ENCODE assay signal across 8 cellular contexts in the genomic region with DNA sequence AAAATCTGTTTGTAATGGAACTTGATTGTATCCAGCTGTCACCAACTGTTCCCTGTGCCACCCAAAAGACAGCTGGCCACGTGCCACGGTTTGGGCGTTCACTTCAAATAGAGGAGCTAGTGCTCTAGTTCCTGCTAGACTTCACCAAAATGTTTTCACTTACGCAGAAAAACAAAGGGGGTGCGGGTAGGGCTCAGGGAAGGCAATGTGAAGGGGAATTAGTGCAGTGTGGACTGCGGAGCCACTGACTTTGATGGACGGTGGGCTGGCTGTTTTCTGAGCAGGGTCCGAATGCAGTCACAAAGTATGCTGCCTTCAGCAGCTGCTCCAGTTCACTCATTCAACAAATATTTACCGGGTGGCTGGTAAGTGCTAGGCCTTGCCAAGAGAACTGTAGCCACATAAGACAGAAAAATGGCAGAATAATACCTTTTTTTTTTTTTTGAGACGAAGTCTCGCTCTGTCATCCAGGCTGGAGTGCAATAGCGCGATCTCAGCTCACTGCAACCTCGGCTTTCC. TPM values are rescaled to one million over a fixed set of nuclear protein-coding genes. Genes with fewer than 3 reads are reported as not detected.
DNase-seq lines count a peak whose midpoint lies in the region; ATAC-seq lines count a peak whose summit lies in the region.

No MANE protein-coding gene starts in this region.

- peaks cover 22% of the 10 kb centered on the region for H3K36me3 Mint-ChIP-seq in activated naive CD4-positive, alpha-beta T cell treated with anti-CD3 and anti-CD28 coated beads, Interleukin-2, amount 50 U/mL, for 24 hours
- H3K36me3 Mint-ChIP-seq in immature natural killer cell: peaks cover 0 to 21% (median 7%) of the 10 kb centered on the region in 3 donors
- H3K36me3 Mint-ChIP-seq in stimulated activated naive B cell treated with anti-CD40 and anti-IgM and Interleukin-4, amounts not matched to agents 10 μg/mL and 1 μg/mL and 100 μg/mL, for 72 hours: peaks cover 36 to 41% of the 10 kb centered on the region in 2 donors

- no peaks in the 10 kb centered on the region for H3K27me3 ChIP-seq in thymus (ENCODE audit: control insufficient read depth, insufficient read depth)

- peaks cover 20% of the 10 kb centered on the region for H3K36me3 ChIP-seq in thymus (ENCODE audit: control insufficient read depth, insufficient read depth)

- H3K4me1 ChIP-seq in thymus (ENCODE audit: control insufficient read depth, insufficient read depth, low read length): no peaks in the 10 kb centered on the region

- H3K4me3 ChIP-seq in thymus (ENCODE audit: low read length): no peak overlapping the region

- H3K9me3 ChIP-seq in thymus (ENCODE audit: control insufficient read depth): no peaks in the 10 kb centered on the region

- no peaks in the 10 kb centered on the region for H3K27me3 Mint-ChIP-seq in activated naive CD4-positive, alpha-beta T cell treated with anti-CD3 and anti-CD28 coated beads, Interleukin-2, amount 50 U/mL, for 24 hours
- peaks cover 8 to 29% (median 14%) of the 10 kb centered on the region in 3 donors for H3K27me3 Mint-ChIP-seq in immature natural killer cell (ENCODE audit: low read depth in 3 of 3)
- H3K27me3 Mint-ChIP-seq in stimulated activated naive B cell treated with anti-CD40 and anti-IgM and Interleukin-4, amounts not matched to agents 10 μg/mL and 1 μg/mL and 100 μg/mL, for 72 hours: no peaks in the 10 kb centered on the region

- peak overlapping the region; percentile 92 for H3K27ac Mint-ChIP-seq in activated naive CD4-positive, alpha-beta T cell treated with anti-CD3 and anti-CD28 coated beads, Interleukin-2, amount 50 U/mL, for 24 hours
- peak overlapping the region; percentile 91 to 98 (median 96) for H3K27ac Mint-ChIP-seq in immature natural killer cell
- no peak overlapping the region for H3K27ac Mint-ChIP-seq in stimulated activated naive B cell treated with anti-CD40 and anti-IgM and Interleukin-4, amounts not matched to agents 10 μg/mL and 1 μg/mL and 100 μg/mL, for 72 hours

- no peaks in the 10 kb centered on the region for H3K9me3 Mint-ChIP-seq in activated naive CD4-positive, alpha-beta T cell treated with anti-CD3 and anti-CD28 coated beads, Interleukin-2, amount 50 U/mL, for 24 hours
- H3K9me3 Mint-ChIP-seq in immature natural killer cell: peaks cover 0 to 2% (median 0%) of the 10 kb centered on the region in 6 donors
- H3K9me3 Mint-ChIP-seq in stimulated activated naive B cell treated with anti-CD40 and anti-IgM and Interleukin-4, amounts not matched to agents 10 μg/mL and 1 μg/mL and 100 μg/mL, for 72 hours: no peaks in the 10 kb centered on the region

- no peak for ATAC-seq in stimulated activated naive B cell treated with anti-CD40 and anti-IgM and Interleukin-4, amounts not matched to agents 10 μg/mL and 1 μg/mL and 100 μg/mL, for 72 hours (replicated peaks)

- DNase-seq in stimulated activated naive CD4-positive, alpha-beta T cell (lab: John Stamatoyannopoulos, UW): peak; percentile 69 to 89 (median 80)
- no peak for DNase-seq in stimulated activated naive CD4-positive, alpha-beta T cell treated with Interleukin-2 at 50 U/mL for 16 hours (lab: John Stamatoyannopoulos, UW)
- DNase-seq in immature natural killer cell (peak; percentile 57 to 71 (median 64)), globus pallidus (ENCODE audit: low spot score) (no peak), SIG-M5 (lab: John Stamatoyannopoulos, UW) (no peak)
- no peak for DNase-seq in stimulated activated naive B cell treated with anti-CD40 and anti-IgM and Interleukin-4, amounts not matched to agents 10 μg/mL and 1 μg/mL and 100 μg/mL, for 72 hours

- peak overlapping the region; percentile 67 for H3K27ac ChIP-seq in thymus (ENCODE audit: low read depth)

- H3K4me1 Mint-ChIP-seq in activated naive CD4-positive, alpha-beta T cell treated with anti-CD3 and anti-CD28 coated beads, Interleukin-2, amount 50 U/mL, for 24 hours: peaks cover 86% of the 10 kb centered on the region
- peaks cover 89 to 92% of the 10 kb centered on the region in 2 donors for H3K4me1 Mint-ChIP-seq in immature natural killer cell
- H3K4me1 Mint-ChIP-seq in stimulated activated naive B cell treated with anti-CD40 and anti-IgM and Interleukin-4, amounts not matched to agents 10 μg/mL and 1 μg/mL and 100 μg/mL, for 72 hours: peaks cover 4 to 23% of the 10 kb centered on the region in 2 donors

- 84% methylated on average over 14 of the region's 14 CpGs for WGBS in thymus

- H3K4me3 Mint-ChIP-seq in activated naive CD4-positive, alpha-beta T cell treated with anti-CD3 and anti-CD28 coated beads, Interleukin-2, amount 50 U/mL, for 24 hours: peak overlapping the region; percentile 55
- peak overlapping the region; percentile 61 to 87 (median 78) for H3K4me3 Mint-ChIP-seq in immature natural killer cell
- no peak overlapping the region for H3K4me3 Mint-ChIP-seq in stimulated activated naive B cell treated with anti-CD40 and anti-IgM and Interleukin-4, amounts not matched to agents 10 μg/mL and 1 μg/mL and 100 μg/mL, for 72 hours

RNA-seq across cellular contexts. Expression of gene CYTH1, which starts 7.6 kb away (rescaled TPM):
- 100 to 1,000 TPM; 176 to 336 (median 233) TPM for polyA plus RNA-seq in immature natural killer cell
- polyA plus RNA-seq in thymus: 91.7 TPM

RNA-seq across cellular contexts. Expression of gene USP36, which starts 50.9 kb away (rescaled TPM):
- polyA plus RNA-seq in immature natural killer cell (10 to 100 TPM in 2 of 3 donors, 1 to 10 TPM in 1; 9.6 to 31.7 (median 22.7) TPM), thymus (32.5 TPM)

Comparison
In these comparisons a context has a peak if more than half of its experiments do, and no peak if none do; other contexts are left out.
1. DNase-seq: peak in stimulated activated naive CD4-positive, alpha-beta T cell (6 of 6) and immature natural killer cell (3 of 3); none in stimulated activated naive CD4-positive, alpha-beta T cell treated with Interleukin-2 at 50 U/mL for 16 hours (single experiment), globus pallidus (single experiment), stimulated activated naive B cell treated with anti-CD40 and anti-IgM and Interleukin-4, amounts not matched to agents 10 μg/mL and 1 μg/mL and 100 μg/mL, for 72 hours (single experiment) and SIG-M5 (single experiment).
2. H3K4me3 Mint-ChIP-seq: peak in activated naive CD4-positive, alpha-beta T cell treated with anti-CD3 and anti-CD28 coated beads, Interleukin-2, amount 50 U/mL, for 24 hours (single experiment) and immature natural killer cell (5 of 5); none in stimulated activated naive B cell treated with anti-CD40 and anti-IgM and Interleukin-4, amounts not matched to agents 10 μg/mL and 1 μg/mL and 100 μg/mL, for 72 hours (0 of 2).